8 cellular contexts compared by ENCODE assay signal in genomic region chr16:89700649-89701424, GRCh38. TPM values are rescaled to one million over a fixed set of nuclear protein-coding genes. Genes with fewer than 3 reads are reported as not detected.
DNase-seq lines count a peak whose midpoint lies in the region; ATAC-seq, FAIRE-seq and TF ChIP-seq lines count a peak whose summit lies in the region.

No MANE protein-coding gene starts in this region.

- 0 out of 2 replicates have a peak, but pooled peaks cover 4% of the 10 kb centered on the region for H3F3A ChIP-seq in GM23248 (ENCODE audit: insufficient read depth)
- H3F3A ChIP-seq in OCI-LY1 (ENCODE audit: insufficient read depth, low read length) = no peaks in the 10 kb centered on the region

- no peaks in the 10 kb centered on the region for H3K9me2 ChIP-seq in GM23248 (ENCODE audit: insufficient read depth)
- no peaks in the 10 kb centered on the region for H3K9me2 ChIP-seq in OCI-LY1 (ENCODE audit: low read depth, low read length)

- CTCF ChIA-PET in CD4-positive, alpha-beta memory T cell (lab: Charles Lee; ENCODE audit: partially characterized antibody) = interaction anchor here (0.6 to 15.1 kb wide), 43 partner anchors 8 to 483 kb away, joined by 3 to 293 read pairs (median 4); partner anchors contain the start of genes CDK10, CHMP1A, MC1R and SPATA33
- CTCF ChIA-PET in activated naive CD4-positive, alpha-beta T cell treated with anti-CD3 and anti-CD28 coated beads, Interleukin-2, amount 10 ng/mL, durations not matched to agents 7 days and 5 days (lab: Charles Lee) = interaction anchor here (0.6 to 6.9 kb wide), 30 partner anchors 8 to 381 kb away, joined by 3 to 57 read pairs (median 4); partner anchors contain the start of genes CDK10, CHMP1A and SPATA33

- no peaks in the 10 kb centered on the region for H3K9me3 Mint-ChIP-seq in CD4-positive, alpha-beta memory T cell
- no peaks in the 10 kb centered on the region for H3K9me3 Mint-ChIP-seq in activated naive CD4-positive, alpha-beta T cell treated with anti-CD3 and anti-CD28 coated beads, Interleukin-2, amount 10 ng/mL, durations not matched to agents 7 days and 5 days

- in situ Hi-C loops in GM23248 (cut with MboI) = no loop called here

- TF ChIP-seq CTCF in OCI-LY1 (IDR thresholded peaks at IDR 0.05; ENCODE audit: low read length) (peak; percentile 28; the same call in 1 of the 2 replicates), pancreas (IDR thresholded peaks at IDR 0.05) (no peak)

- no peaks in the 10 kb centered on the region for H3K27me3 Mint-ChIP-seq in CD4-positive, alpha-beta memory T cell
- peaks cover 6% of the 10 kb centered on the region for H3K27me3 Mint-ChIP-seq in activated naive CD4-positive, alpha-beta T cell treated with anti-CD3 and anti-CD28 coated beads, Interleukin-2, amount 10 ng/mL, durations not matched to agents 7 days and 5 days

- H3K4me1 Mint-ChIP-seq in CD4-positive, alpha-beta memory T cell = peaks cover 8 to 37% (median 17%) of the 10 kb centered on the region in 4 donors
- peaks cover 31% of the 10 kb centered on the region for H3K4me1 Mint-ChIP-seq in activated naive CD4-positive, alpha-beta T cell treated with anti-CD3 and anti-CD28 coated beads, Interleukin-2, amount 10 ng/mL, durations not matched to agents 7 days and 5 days

- no peaks in the 10 kb centered on the region for H3K36me3 ChIP-seq in CD4-positive, alpha-beta memory T cell (ENCODE audit: insufficient read depth, low read length)
- H3K36me3 ChIP-seq in GM23248 (ENCODE audit: low read depth) (no peaks in the 10 kb centered on the region; the same call in 1 of the 2 replicates), OCI-LY1 (ENCODE audit: insufficient read depth, low read length) (peaks cover 10% of the 10 kb centered on the region; the same call in 1 of the 2 replicates), pancreas (no peaks in the 10 kb centered on the region)

- no peaks in the 10 kb centered on the region for H4K20me1 ChIP-seq in GM23248 (ENCODE audit: insufficient read depth)
- no peaks in the 10 kb centered on the region for H4K20me1 ChIP-seq in OCI-LY1 (ENCODE audit: insufficient read depth, low read length)

- H3K9me3 ChIP-seq in CD4-positive, alpha-beta memory T cell (ENCODE audit: control insufficient read depth in 1 of 2, low read length in 2 of 2) = no peaks in the 10 kb centered on the region
- no peaks in the 10 kb centered on the region for H3K9me3 ChIP-seq in GM23248 (ENCODE audit: low read depth)
- no peaks in the 10 kb centered on the region for H3K9me3 ChIP-seq in OCI-LY1 (ENCODE audit: low read length)
- no peaks in the 10 kb centered on the region for H3K9me3 ChIP-seq in pancreas

- H3K9ac ChIP-seq in GM23248 (peak overlapping the region; percentile 84), OCI-LY1 (ENCODE audit: low read length) (peak overlapping the region; percentile 70)

- H3K4me3 Mint-ChIP-seq in CD4-positive, alpha-beta memory T cell = peak overlapping the region; percentile 60 to 87 (median 82)
- H3K4me3 Mint-ChIP-seq in activated naive CD4-positive, alpha-beta T cell treated with anti-CD3 and anti-CD28 coated beads, Interleukin-2, amount 10 ng/mL, durations not matched to agents 7 days and 5 days = peak overlapping the region; percentile 77

- POLR2A ChIA-PET in CD4-positive, alpha-beta memory T cell (lab: Charles Lee; ENCODE audit: partially characterized antibody) = interaction anchor here (0.6 to 6.0 kb wide), 25 partner anchors 8 to 376 kb away, joined by 3 to 59 read pairs (median 5); partner anchors contain the start of genes CDK10, CHMP1A, FANCA and SPATA33

- peak overlapping the region; percentile 34 to 64 for H3K4me3 ChIP-seq in CD4-positive, alpha-beta memory T cell (ENCODE audit: low read length in 2 of 2)
- H3K4me3 ChIP-seq in GM23248 (peak overlapping the region; percentile 85), OCI-LY1 (ENCODE audit: low read depth, low read length, poor library complexity, severe bottlenecking) (peak overlapping the region; percentile 67), pancreas (peak overlapping the region; percentile 56 to 76 (median 70))

- WGBS in GM23248 (ENCODE audit: low coverage in 1 of 2, low lambda C conversion rate in 2 of 2, missing lambda C conversion rate in 2 of 2), 2 experiments = 3 to 4% methylated on average over 28 to 49 of the region's 78 CpGs
- 1% methylated on average over 59 to 78 of the region's 78 CpGs for WGBS in pancreas, 2 donors

- H3K27ac Mint-ChIP-seq in CD4-positive, alpha-beta memory T cell = peak overlapping the region; percentile 84 to 95 (median 92)
- H3K27ac Mint-ChIP-seq in activated naive CD4-positive, alpha-beta T cell treated with anti-CD3 and anti-CD28 coated beads, Interleukin-2, amount 10 ng/mL, durations not matched to agents 7 days and 5 days = peak overlapping the region; percentile 89

- peak overlapping the region; percentile 82 for H2AFZ ChIP-seq in GM23248
- H2AFZ ChIP-seq in OCI-LY1 (ENCODE audit: low read length) = no peak overlapping the region

- no peak for FAIRE-seq in pancreas (lab: Jason Lieb, UNC)

- DNase-seq in CD4-positive, alpha-beta memory T cell = peak; percentile 62 to 75 (median 65)
- DNase-seq in GM23248 (peak; percentile 82), glomerular visceral epithelial cell (ENCODE audit: extremely low spot score) (peak; percentile 50), pancreas (peak; percentile 66 to 91 (median 79)), foreskin melanocyte (no peak), NCI-H187 treated with DMSO at 0.1 percent for 48 hours (lab: John Stamatoyannopoulos, UW) (no peak)
- peak; percentile 74 for DNase-seq in activated naive CD4-positive, alpha-beta T cell treated with anti-CD3 and anti-CD28 coated beads, Interleukin-2, amount 10 ng/mL, durations not matched to agents 7 days and 5 days

- peaks cover 0 to 7% of the 10 kb centered on the region in 2 donors for H3K36me3 Mint-ChIP-seq in CD4-positive, alpha-beta memory T cell
- peaks cover 2% of the 10 kb centered on the region for H3K36me3 Mint-ChIP-seq in activated naive CD4-positive, alpha-beta T cell treated with anti-CD3 and anti-CD28 coated beads, Interleukin-2, amount 10 ng/mL, durations not matched to agents 7 days and 5 days

- H3K4me2 ChIP-seq in GM23248 (ENCODE audit: unreplicated experiment) = peak overlapping the region; percentile 97
- H3K4me2 ChIP-seq in OCI-LY1 (ENCODE audit: low read length) = peak overlapping the region; percentile 59

- intact Hi-C loops in CD4-positive, alpha-beta memory T cell (cut with micrococcal nuclease) = loop anchor here (1.0 kb wide), 7 partner anchors 15 to 247 kb away; partner anchors contain the start of genes CDK10, CHMP1A, DEF8 and SPATA33
- intact Hi-C loops in pancreas (cut with DNase I) = no loop called here

- peaks cover 33% of the 10 kb centered on the region for H3K4me1 ChIP-seq in CD4-positive, alpha-beta memory T cell (ENCODE audit: insufficient read depth, low read length)
- H3K4me1 ChIP-seq in GM23248 (ENCODE audit: insufficient read depth) = peaks cover 6% of the 10 kb centered on the region
- H3K4me1 ChIP-seq in OCI-LY1 (ENCODE audit: insufficient read depth, low read length, severe bottlenecking) = peaks cover 24% of the 10 kb centered on the region
- H3K4me1 ChIP-seq in pancreas = peaks cover 0 to 9% (median 7%) of the 10 kb centered on the region in 3 donors

- peak overlapping the region; percentile 80 for H3K27ac ChIP-seq in CD4-positive, alpha-beta memory T cell (ENCODE audit: low read depth, low read length)
- H3K27ac ChIP-seq in GM23248 (peak overlapping the region; percentile 71), OCI-LY1 (ENCODE audit: low read depth, low read length, poor library complexity, severe bottlenecking) (peak overlapping the region; percentile 16), pancreas (peak overlapping the region; percentile 88 to 97 (median 94))

- no peaks in the 10 kb centered on the region for H3K27me3 ChIP-seq in CD4-positive, alpha-beta memory T cell (ENCODE audit: insufficient read depth, low read length)
- no peaks in the 10 kb centered on the region for H3K27me3 ChIP-seq in GM23248 (replicated peaks; ENCODE audit: insufficient read depth)
- no peaks in the 10 kb centered on the region for H3K27me3 ChIP-seq in OCI-LY1 (ENCODE audit: insufficient read depth, low read length)
- H3K27me3 ChIP-seq in pancreas = no peaks in the 10 kb centered on the region

- peak; percentile 46 to 71 (median 56) for ATAC-seq in pancreas

- H3K79me2 ChIP-seq in GM23248 (ENCODE audit: insufficient read depth) = no peaks in the 10 kb centered on the region
- no peaks in the 10 kb centered on the region for H3K79me2 ChIP-seq in OCI-LY1 (ENCODE audit: insufficient read depth, low read length)

RNA-seq across cellular contexts. Expression of gene SPATA2L, which starts 0.7 kb away (rescaled TPM):
- total RNA-seq in CD4-positive, alpha-beta memory T cell = 10 to 100 TPM; 12.7 to 13.1 TPM
- polyA plus RNA-seq in CD4-positive, alpha-beta memory T cell = 10 to 100 TPM in 1 of 2 donors, 1 to 10 TPM in 1; 5.4 to 13.0 TPM
- 19.2 and 27.5 TPM in 2 replicates for total RNA-seq in GM23248 (2014; rRNA removed; shearing (Covaris generic))
- polyA plus RNA-seq in GM23248 (2016; fragmentation: Nextera tagmentation; extraction: Ambion mirVana) (10.3 and 12.7 TPM in 2 replicates), pancreas (10 to 100 TPM; 14.8 to 16.6 TPM)
- 10 to 100 TPM in 4 of 6 donors, 1 to 10 TPM in 2; 9.2 to 22.3 (median 11.1) TPM for total RNA-seq in pancreas

RNA-seq across cellular contexts. Expression of gene CDK10, which starts 14.3 kb away (rescaled TPM):
- 100 to 1,000 TPM; 134 to 140 TPM for total RNA-seq in CD4-positive, alpha-beta memory T cell
- 10 to 100 TPM; 24.8 to 33.5 TPM for polyA plus RNA-seq in CD4-positive, alpha-beta memory T cell
- 43.8 and 49.6 TPM in 2 replicates for total RNA-seq in GM23248 (2014; rRNA removed; shearing (Covaris generic))
- polyA plus RNA-seq in GM23248 (2016; fragmentation: Nextera tagmentation; extraction: Ambion mirVana) (51.9 and 52.8 TPM in 2 replicates), pancreas (100 to 1,000 TPM; 224 to 253 TPM)
- 10 to 100 TPM; 33.7 to 92.7 (median 51.3) TPM for total RNA-seq in pancreas

RNA-seq across cellular contexts. Expression of gene VPS9D1, which starts 19.9 kb away (rescaled TPM):
- 10 to 100 TPM; 13.0 to 13.6 TPM for total RNA-seq in CD4-positive, alpha-beta memory T cell
- 1 to 10 TPM in 1 of 2 donors, under 1 TPM in 1; 0.48 to 1.0 TPM for polyA plus RNA-seq in CD4-positive, alpha-beta memory T cell
- 15.8 and 19.5 TPM in 2 replicates for total RNA-seq in GM23248 (2014; rRNA removed; shearing (Covaris generic))
- polyA plus RNA-seq in GM23248 (2016; fragmentation: Nextera tagmentation; extraction: Ambion mirVana) (4.8 and 5.6 TPM in 2 replicates), pancreas (10 to 100 TPM; 27.3 to 30.1 TPM)
- 1 to 10 TPM; 3.9 to 7.5 (median 5.6) TPM for total RNA-seq in pancreas

RNA-seq across cellular contexts. Expression of gene ZNF276, which starts 20.5 kb away (rescaled TPM):
- total RNA-seq in CD4-positive, alpha-beta memory T cell = 100 to 1,000 TPM; 141 to 143 TPM
- polyA plus RNA-seq in CD4-positive, alpha-beta memory T cell = 10 to 100 TPM in 1 of 2 donors, 1 to 10 TPM in 1; 9.5 to 53.7 TPM
- 12.0 and 19.3 TPM in 2 replicates for total RNA-seq in GM23248 (2014; rRNA removed; shearing (Covaris generic))
- polyA plus RNA-seq in GM23248 (2016; fragmentation: Nextera tagmentation; extraction: Ambion mirVana) (4.2 and 4.3 TPM in 2 replicates), pancreas (10 to 100 TPM; 29.1 to 49.3 TPM)
- 10 to 100 TPM in 4 of 6 donors, 1 to 10 TPM in 2; 7.9 to 18.7 (median 10.7) TPM for total RNA-seq in pancreas

RNA-seq across cellular contexts. Expression of gene SPATA33, which starts 43.2 kb away (rescaled TPM):
- total RNA-seq in CD4-positive, alpha-beta memory T cell = 10 to 100 TPM in 1 of 2 experiments, 1 to 10 TPM in 1; 8.6 to 10.5 TPM
- polyA plus RNA-seq in CD4-positive, alpha-beta memory T cell = 1 to 10 TPM; 2.5 to 5.7 TPM
- total RNA-seq in GM23248 (2014; rRNA removed; shearing (Covaris generic)) = 1.8 and 2.7 TPM in 2 replicates
- polyA plus RNA-seq in GM23248 (2016; fragmentation: Nextera tagmentation; extraction: Ambion mirVana) (7.5 and 8.6 TPM in 2 replicates), pancreas (1 to 10 TPM; 8.3 to 9.3 TPM)
- 1 to 10 TPM; 2.4 to 6.3 (median 3.3) TPM for total RNA-seq in pancreas

Comparison
In these comparisons a context has a peak if more than half of its experiments do, and no peak if none do; other contexts are left out.
1. DNase-seq: peak in CD4-positive, alpha-beta memory T cell (5 of 5), GM23248 (single experiment), activated naive CD4-positive, alpha-beta T cell treated with anti-CD3 and anti-CD28 coated beads, Interleukin-2, amount 10 ng/mL, durations not matched to agents 7 days and 5 days (single experiment), glomerular visceral epithelial cell (single experiment) and pancreas (6 of 6); none in foreskin melanocyte (single experiment) and NCI-H187 treated with DMSO at 0.1 percent for 48 hours (single experiment).
2. H3K27ac ChIP-seq: peak in every context shown above with its lines; median percentile 94 in pancreas; 80 in CD4-positive, alpha-beta memory T cell; 71 in GM23248; 16 in OCI-LY1.
3. Peak in every context shown above with its lines, with median percentiles within 50 percentile points of each other: H3K4me3 ChIP-seq.